8 cellular contexts compared by ENCODE assay signal in genomic region chr7:149125864-149126661, GRCh38. TPM values are rescaled to one million over a fixed set of nuclear protein-coding genes. Genes with fewer than 3 reads are reported as not detected.
DNase-seq lines count a peak whose midpoint lies in the region; ATAC-seq, FAIRE-seq and TF ChIP-seq lines count a peak whose summit lies in the region.

ZNF425 (minus strand) TSS chr7:149126324; CDS start chr7:149126213, 111 bp downstream.

- peaks cover 10% of the 10 kb centered on the region for H3K9me3 Mint-ChIP-seq in neural progenitor cell

- H3K27ac Mint-ChIP-seq in neural progenitor cell, result peak within 1 kb of the TSS; percentile 98

- H3K4me1 Mint-ChIP-seq in neural progenitor cell, result peaks cover 21% of the 10 kb centered on the region

- H3K4me1 ChIP-seq in ES-I3 (ENCODE audit: insufficient read depth, low read length), result no peaks in the 10 kb centered on the region
- H3K4me1 ChIP-seq in RWPE2 (ENCODE audit: insufficient read depth, poor library complexity, severe bottlenecking), result peaks cover 7% of the 10 kb centered on the region
- H3K4me1 ChIP-seq in neural progenitor cell, result peaks cover 14% of the 10 kb centered on the region

- H3K9ac ChIP-seq in ES-I3 (ENCODE audit: low read depth, low read length) (peak within 1 kb of the TSS; percentile 100), neural progenitor cell (peak within 1 kb of the TSS; percentile 85)

- peak; percentile 92 for TF ChIP-seq CTCF in LNCaP clone FGC (IDR thresholded peaks at IDR 0.05; ENCODE audit: control insufficient read depth, extremely low read depth, insufficient read depth)
- peak; percentile 97 for TF ChIP-seq CTCF in RWPE2 (IDR thresholded peaks at IDR 0.05; ENCODE audit: poor library complexity, severe bottlenecking)
- TF ChIP-seq CTCF in neural progenitor cell (IDR thresholded peaks at IDR 0.05), result peak; percentile 88

- H3K36me3 ChIP-seq in ES-I3 (ENCODE audit: insufficient read depth, low read length) (peaks cover 8% of the 10 kb centered on the region), RWPE2 (ENCODE audit: low read depth) (peaks cover 26% of the 10 kb centered on the region), neural progenitor cell (peaks cover 8% of the 10 kb centered on the region)

- H2AFZ ChIP-seq in neural progenitor cell (replicated peaks), result peak within 1 kb of the TSS; percentile 78

- peak; percentile 91 for ATAC-seq in RWPE2 (ENCODE audit: low read depth)

- peak; percentile 98 for TF ChIP-seq POLR2A in H54 (IDR thresholded peaks at IDR 0.05; ENCODE audit: low read depth, low read length)

- peaks cover 6% of the 10 kb centered on the region for H3K27me3 Mint-ChIP-seq in neural progenitor cell (ENCODE audit: insufficient read depth, low read depth)

- DNase-seq in H54 (ENCODE audit: insufficient read length, low spot score) (peak; percentile 87), LNCaP clone FGC (ENCODE audit: low read depth) (peak; percentile 65), RWPE2 (ENCODE audit: low spot score) (peak; percentile 92), fibroblast of the conjunctiva (ENCODE audit: low read depth) (peak; percentile 84), neural progenitor cell (ENCODE audit: low spot score) (peak; percentile 96), stromal cell of bone marrow (ENCODE audit: low read depth) (peak; percentile 85)
- DNase-seq in activated effector memory CD4-positive, alpha-beta T cell treated with anti-CD3 and anti-CD28 coated beads, Interleukin-2, amount 50 U/mL, for 16 hours, result peak; percentile 99

- H3K9me3 ChIP-seq in ES-I3 (ENCODE audit: control insufficient read depth, insufficient read depth, low read length), result peaks cover 7% of the 10 kb centered on the region
- H3K9me3 ChIP-seq in RWPE2 (ENCODE audit: severe bottlenecking), result peaks cover 3% of the 10 kb centered on the region
- H3K9me3 ChIP-seq in neural progenitor cell (ENCODE audit: low read depth), result no peaks in the 10 kb centered on the region

- H3K4me3 ChIP-seq in LNCaP clone FGC (ENCODE audit: low read depth, low read length) (peak within 1 kb of the TSS; percentile 94), RWPE2 (ENCODE audit: severe bottlenecking) (peak within 1 kb of the TSS; percentile 93), neural progenitor cell (peak within 1 kb of the TSS; percentile 88)

- peaks cover 38% of the 10 kb centered on the region for H3K79me2 ChIP-seq in neural progenitor cell (ENCODE audit: low read depth)

- peak within 1 kb of the TSS; percentile 90 for H3K4me2 ChIP-seq in neural progenitor cell

- peaks cover 42% of the 10 kb centered on the region for H3F3A ChIP-seq in neural progenitor cell (ENCODE audit: low read depth)

- no peaks in the 10 kb centered on the region for H4K20me1 ChIP-seq in neural progenitor cell (ENCODE audit: low read depth)

- peaks cover 15% of the 10 kb centered on the region for H3K36me3 Mint-ChIP-seq in neural progenitor cell

- no peak for FAIRE-seq in H54 (lab: Jason Lieb, UNC)

- no peaks in the 10 kb centered on the region for H3K27me3 ChIP-seq in RWPE2 (ENCODE audit: insufficient read depth, poor library complexity, severe bottlenecking)
- no peaks in the 10 kb centered on the region for H3K27me3 ChIP-seq in neural progenitor cell

- H3K27ac ChIP-seq in RWPE2 (ENCODE audit: poor library complexity, severe bottlenecking) (peak within 1 kb of the TSS; percentile 88), neural progenitor cell (peak within 1 kb of the TSS; percentile 40)

- H3K4me3 Mint-ChIP-seq in neural progenitor cell, result peak within 1 kb of the TSS; percentile 98

RNA-seq across cellular contexts. Expression of gene ZNF425, which starts in this region (rescaled TPM):
- total RNA-seq in neural progenitor cell (ENCODE audit: low replicate concordance), result 4.2 and 15.7 TPM in 2 replicates

Comparison
In these comparisons a context has a peak if more than half of its experiments do, and no peak if none do; other contexts are left out.
1. Peak in every context shown above with its lines: DNase-seq, ATAC-seq, H3K4me3 ChIP-seq and H3K27ac ChIP-seq.